1 cellular context compared by ENCODE assay signal in the genomic region with DNA sequence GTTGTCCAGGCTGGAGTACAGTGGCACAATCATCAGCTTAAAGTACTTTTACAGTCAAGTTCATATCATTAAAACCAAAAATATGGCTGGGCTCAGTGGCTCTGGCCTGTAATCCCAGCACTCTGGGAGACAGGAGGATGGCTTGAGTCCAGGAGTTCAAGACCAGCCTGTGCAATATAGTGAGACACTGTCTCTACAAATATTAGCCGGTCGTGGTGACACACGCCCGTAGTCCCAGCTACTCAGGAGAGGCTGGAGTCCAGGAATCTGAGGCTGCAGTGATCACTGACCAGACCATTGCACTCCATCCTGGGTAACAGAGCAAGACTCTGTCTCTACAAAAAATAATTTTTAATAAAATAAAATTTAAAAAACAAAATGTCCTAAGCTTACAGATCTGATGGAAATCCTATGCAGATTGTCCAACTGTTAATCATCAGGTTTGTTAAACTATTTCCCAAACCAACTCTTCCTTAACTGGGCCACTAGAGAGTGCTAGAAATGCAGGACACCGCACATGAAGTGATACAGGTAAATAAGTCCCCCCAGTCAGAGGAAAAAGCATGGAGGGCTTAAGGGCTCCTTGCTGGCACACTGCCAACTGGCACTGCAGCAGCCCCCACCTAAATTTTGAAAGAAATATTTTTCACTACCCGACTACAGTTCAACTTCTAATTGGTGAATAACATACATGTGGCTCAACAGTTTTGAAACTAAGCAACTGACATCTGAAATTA.
TF ChIP-seq lines count a peak whose summit lies in the region.

No MANE protein-coding gene starts in this region.

TF ChIP-seq in GM12878, 131 proteins besides CTCF, POLR2A, EP300 and RAD21 (continues in another document):
- TF ChIP-seq, protein P1, sequence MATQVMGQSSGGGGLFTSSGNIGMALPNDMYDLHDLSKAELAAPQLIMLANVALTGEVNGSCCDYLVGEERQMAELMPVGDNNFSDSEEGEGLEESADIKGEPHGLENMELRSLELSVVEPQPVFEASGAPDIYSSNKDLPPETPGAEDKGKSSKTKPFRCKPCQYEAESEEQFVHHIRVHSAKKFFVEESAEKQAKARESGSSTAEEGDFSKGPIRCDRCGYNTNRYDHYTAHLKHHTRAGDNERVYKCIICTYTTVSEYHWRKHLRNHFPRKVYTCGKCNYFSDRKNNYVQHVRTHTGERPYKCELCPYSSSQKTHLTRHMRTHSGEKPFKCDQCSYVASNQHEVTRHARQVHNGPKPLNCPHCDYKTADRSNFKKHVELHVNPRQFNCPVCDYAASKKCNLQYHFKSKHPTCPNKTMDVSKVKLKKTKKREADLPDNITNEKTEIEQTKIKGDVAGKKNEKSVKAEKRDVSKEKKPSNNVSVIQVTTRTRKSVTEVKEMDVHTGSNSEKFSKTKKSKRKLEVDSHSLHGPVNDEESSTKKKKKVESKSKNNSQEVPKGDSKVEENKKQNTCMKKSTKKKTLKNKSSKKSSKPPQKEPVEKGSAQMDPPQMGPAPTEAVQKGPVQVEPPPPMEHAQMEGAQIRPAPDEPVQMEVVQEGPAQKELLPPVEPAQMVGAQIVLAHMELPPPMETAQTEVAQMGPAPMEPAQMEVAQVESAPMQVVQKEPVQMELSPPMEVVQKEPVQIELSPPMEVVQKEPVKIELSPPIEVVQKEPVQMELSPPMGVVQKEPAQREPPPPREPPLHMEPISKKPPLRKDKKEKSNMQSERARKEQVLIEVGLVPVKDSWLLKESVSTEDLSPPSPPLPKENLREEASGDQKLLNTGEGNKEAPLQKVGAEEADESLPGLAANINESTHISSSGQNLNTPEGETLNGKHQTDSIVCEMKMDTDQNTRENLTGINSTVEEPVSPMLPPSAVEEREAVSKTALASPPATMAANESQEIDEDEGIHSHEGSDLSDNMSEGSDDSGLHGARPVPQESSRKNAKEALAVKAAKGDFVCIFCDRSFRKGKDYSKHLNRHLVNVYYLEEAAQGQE (IDR thresholded peaks at IDR 0.05; ENCODE audit: low read depth, low read length) = no peak
- TF ChIP-seq RELA (IDR thresholded peaks at IDR 0.05; ENCODE audit: borderline replicate concordance, partially characterized antibody) = no peak
- peak in 1 of 2 experiments; percentile 20; a peak in 1 of 4 replicates for TF ChIP-seq BHLHE40 (IDR thresholded peaks at IDR 0.05; ENCODE audit: borderline replicate concordance in 1 of 2, low read depth in 2 of 2, low read length in 1 of 2)
- peak; percentile 74 for TF ChIP-seq POLR2AphosphoS5 (IDR thresholded peaks at IDR 0.05; ENCODE audit: low read length)
- TF ChIP-seq FOS (IDR thresholded peaks at IDR 0.05; ENCODE audit: borderline replicate concordance, extremely low read depth, insufficient read length) = no peak
- TF ChIP-seq DPF2 (IDR thresholded peaks at IDR 0.05) = no peak
- TF ChIP-seq MTA3 (IDR thresholded peaks at IDR 0.05; ENCODE audit: borderline replicate concordance, low read length) = no peak
- TF ChIP-seq RUNX3 (IDR thresholded peaks at IDR 0.05; ENCODE audit: low read length) = peak; percentile 23; the same call in 1 of the 2 replicates
- TF ChIP-seq, protein P2, sequence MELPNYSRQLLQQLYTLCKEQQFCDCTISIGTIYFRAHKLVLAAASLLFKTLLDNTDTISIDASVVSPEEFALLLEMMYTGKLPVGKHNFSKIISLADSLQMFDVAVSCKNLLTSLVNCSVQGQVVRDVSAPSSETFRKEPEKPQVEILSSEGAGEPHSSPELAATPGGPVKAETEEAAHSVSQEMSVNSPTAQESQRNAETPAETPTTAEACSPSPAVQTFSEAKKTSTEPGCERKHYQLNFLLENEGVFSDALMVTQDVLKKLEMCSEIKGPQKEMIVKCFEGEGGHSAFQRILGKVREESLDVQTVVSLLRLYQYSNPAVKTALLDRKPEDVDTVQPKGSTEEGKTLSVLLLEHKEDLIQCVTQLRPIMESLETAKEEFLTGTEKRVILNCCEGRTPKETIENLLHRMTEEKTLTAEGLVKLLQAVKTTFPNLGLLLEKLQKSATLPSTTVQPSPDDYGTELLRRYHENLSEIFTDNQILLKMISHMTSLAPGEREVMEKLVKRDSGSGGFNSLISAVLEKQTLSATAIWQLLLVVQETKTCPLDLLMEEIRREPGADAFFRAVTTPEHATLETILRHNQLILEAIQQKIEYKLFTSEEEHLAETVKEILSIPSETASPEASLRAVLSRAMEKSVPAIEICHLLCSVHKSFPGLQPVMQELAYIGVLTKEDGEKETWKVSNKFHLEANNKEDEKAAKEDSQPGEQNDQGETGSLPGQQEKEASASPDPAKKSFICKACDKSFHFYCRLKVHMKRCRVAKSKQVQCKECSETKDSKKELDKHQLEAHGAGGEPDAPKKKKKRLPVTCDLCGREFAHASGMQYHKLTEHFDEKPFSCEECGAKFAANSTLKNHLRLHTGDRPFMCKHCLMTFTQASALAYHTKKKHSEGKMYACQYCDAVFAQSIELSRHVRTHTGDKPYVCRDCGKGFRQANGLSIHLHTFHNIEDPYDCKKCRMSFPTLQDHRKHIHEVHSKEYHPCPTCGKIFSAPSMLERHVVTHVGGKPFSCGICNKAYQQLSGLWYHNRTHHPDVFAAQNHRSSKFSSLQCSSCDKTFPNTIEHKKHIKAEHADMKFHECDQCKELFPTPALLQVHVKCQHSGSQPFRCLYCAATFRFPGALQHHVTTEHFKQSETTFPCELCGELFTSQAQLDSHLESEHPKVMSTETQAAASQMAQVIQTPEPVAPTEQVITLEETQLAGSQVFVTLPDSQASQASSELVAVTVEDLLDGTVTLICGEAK (IDR thresholded peaks at IDR 0.05; ENCODE audit: borderline replicate concordance) = no peak
- TF ChIP-seq RFX5 (IDR thresholded peaks at IDR 0.05; ENCODE audit: low read depth, low read length) = no peak
- no peak for TF ChIP-seq KAT2A (conservative IDR thresholded peaks at IDR 0.05; ENCODE audit: control insufficient read depth, low read depth, low read length)
- TF ChIP-seq, protein P3, sequence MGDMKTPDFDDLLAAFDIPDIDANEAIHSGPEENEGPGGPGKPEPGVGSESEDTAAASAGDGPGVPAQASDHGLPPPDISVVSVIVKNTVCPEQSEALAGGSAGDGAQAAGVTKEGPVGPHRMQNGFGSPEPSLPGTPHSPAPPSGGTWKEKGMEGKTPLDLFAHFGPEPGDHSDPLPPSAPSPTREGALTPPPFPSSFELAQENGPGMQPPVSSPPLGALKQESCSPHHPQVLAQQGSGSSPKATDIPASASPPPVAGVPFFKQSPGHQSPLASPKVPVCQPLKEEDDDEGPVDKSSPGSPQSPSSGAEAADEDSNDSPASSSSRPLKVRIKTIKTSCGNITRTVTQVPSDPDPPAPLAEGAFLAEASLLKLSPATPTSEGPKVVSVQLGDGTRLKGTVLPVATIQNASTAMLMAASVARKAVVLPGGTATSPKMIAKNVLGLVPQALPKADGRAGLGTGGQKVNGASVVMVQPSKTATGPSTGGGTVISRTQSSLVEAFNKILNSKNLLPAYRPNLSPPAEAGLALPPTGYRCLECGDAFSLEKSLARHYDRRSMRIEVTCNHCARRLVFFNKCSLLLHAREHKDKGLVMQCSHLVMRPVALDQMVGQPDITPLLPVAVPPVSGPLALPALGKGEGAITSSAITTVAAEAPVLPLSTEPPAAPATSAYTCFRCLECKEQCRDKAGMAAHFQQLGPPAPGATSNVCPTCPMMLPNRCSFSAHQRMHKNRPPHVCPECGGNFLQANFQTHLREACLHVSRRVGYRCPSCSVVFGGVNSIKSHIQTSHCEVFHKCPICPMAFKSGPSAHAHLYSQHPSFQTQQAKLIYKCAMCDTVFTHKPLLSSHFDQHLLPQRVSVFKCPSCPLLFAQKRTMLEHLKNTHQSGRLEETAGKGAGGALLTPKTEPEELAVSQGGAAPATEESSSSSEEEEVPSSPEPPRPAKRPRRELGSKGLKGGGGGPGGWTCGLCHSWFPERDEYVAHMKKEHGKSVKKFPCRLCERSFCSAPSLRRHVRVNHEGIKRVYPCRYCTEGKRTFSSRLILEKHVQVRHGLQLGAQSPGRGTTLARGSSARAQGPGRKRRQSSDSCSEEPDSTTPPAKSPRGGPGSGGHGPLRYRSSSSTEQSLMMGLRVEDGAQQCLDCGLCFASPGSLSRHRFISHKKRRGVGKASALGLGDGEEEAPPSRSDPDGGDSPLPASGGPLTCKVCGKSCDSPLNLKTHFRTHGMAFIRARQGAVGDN (IDR thresholded peaks at IDR 0.05) = no peak
- TF ChIP-seq CEBPB (IDR thresholded peaks at IDR 0.05; ENCODE audit: borderline replicate concordance in 1 of 2, low read depth in 2 of 2, low read length in 2 of 2) = no peak
- TF ChIP-seq, protein P4, sequence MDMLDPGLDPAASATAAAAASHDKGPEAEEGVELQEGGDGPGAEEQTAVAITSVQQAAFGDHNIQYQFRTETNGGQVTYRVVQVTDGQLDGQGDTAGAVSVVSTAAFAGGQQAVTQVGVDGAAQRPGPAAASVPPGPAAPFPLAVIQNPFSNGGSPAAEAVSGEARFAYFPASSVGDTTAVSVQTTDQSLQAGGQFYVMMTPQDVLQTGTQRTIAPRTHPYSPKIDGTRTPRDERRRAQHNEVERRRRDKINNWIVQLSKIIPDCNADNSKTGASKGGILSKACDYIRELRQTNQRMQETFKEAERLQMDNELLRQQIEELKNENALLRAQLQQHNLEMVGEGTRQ (IDR thresholded peaks at IDR 0.05; ENCODE audit: borderline replicate concordance, low read depth, low read length) = no peak
- no peak for TF ChIP-seq PAX8 (IDR thresholded peaks at IDR 0.05)
- TF ChIP-seq, protein P5, sequence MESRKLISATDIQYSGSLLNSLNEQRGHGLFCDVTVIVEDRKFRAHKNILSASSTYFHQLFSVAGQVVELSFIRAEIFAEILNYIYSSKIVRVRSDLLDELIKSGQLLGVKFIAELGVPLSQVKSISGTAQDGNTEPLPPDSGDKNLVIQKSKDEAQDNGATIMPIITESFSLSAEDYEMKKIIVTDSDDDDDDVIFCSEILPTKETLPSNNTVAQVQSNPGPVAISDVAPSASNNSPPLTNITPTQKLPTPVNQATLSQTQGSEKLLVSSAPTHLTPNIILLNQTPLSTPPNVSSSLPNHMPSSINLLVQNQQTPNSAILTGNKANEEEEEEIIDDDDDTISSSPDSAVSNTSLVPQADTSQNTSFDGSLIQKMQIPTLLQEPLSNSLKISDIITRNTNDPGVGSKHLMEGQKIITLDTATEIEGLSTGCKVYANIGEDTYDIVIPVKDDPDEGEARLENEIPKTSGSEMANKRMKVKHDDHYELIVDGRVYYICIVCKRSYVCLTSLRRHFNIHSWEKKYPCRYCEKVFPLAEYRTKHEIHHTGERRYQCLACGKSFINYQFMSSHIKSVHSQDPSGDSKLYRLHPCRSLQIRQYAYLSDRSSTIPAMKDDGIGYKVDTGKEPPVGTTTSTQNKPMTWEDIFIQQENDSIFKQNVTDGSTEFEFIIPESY (IDR thresholded peaks at IDR 0.05) = no peak
- TF ChIP-seq NR2C2 (IDR thresholded peaks at IDR 0.05; ENCODE audit: borderline replicate concordance, control insufficient read depth, insufficient read length, low read depth) = no peak
- no peak for TF ChIP-seq EZH2 (IDR thresholded peaks at IDR 0.05; ENCODE audit: borderline replicate concordance, control insufficient read depth, low read depth, low read length)
- TF ChIP-seq, protein P6, sequence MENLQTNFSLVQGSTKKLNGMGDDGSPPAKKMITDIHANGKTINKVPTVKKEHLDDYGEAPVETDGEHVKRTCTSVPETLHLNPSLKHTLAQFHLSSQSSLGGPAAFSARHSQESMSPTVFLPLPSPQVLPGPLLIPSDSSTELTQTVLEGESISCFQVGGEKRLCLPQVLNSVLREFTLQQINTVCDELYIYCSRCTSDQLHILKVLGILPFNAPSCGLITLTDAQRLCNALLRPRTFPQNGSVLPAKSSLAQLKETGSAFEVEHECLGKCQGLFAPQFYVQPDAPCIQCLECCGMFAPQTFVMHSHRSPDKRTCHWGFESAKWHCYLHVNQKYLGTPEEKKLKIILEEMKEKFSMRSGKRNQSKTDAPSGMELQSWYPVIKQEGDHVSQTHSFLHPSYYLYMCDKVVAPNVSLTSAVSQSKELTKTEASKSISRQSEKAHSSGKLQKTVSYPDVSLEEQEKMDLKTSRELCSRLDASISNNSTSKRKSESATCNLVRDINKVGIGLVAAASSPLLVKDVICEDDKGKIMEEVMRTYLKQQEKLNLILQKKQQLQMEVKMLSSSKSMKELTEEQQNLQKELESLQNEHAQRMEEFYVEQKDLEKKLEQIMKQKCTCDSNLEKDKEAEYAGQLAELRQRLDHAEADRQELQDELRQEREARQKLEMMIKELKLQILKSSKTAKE (IDR thresholded peaks at IDR 0.05; ENCODE audit: low read depth, poor library complexity, severe bottlenecking) = peak; percentile 65
- no peak for TF ChIP-seq MEF2A (IDR thresholded peaks at IDR 0.05; ENCODE audit: insufficient read depth, low read depth, low read length)
- no peak for TF ChIP-seq ZSCAN29 (IDR thresholded peaks at IDR 0.05)
- TF ChIP-seq, protein P7, sequence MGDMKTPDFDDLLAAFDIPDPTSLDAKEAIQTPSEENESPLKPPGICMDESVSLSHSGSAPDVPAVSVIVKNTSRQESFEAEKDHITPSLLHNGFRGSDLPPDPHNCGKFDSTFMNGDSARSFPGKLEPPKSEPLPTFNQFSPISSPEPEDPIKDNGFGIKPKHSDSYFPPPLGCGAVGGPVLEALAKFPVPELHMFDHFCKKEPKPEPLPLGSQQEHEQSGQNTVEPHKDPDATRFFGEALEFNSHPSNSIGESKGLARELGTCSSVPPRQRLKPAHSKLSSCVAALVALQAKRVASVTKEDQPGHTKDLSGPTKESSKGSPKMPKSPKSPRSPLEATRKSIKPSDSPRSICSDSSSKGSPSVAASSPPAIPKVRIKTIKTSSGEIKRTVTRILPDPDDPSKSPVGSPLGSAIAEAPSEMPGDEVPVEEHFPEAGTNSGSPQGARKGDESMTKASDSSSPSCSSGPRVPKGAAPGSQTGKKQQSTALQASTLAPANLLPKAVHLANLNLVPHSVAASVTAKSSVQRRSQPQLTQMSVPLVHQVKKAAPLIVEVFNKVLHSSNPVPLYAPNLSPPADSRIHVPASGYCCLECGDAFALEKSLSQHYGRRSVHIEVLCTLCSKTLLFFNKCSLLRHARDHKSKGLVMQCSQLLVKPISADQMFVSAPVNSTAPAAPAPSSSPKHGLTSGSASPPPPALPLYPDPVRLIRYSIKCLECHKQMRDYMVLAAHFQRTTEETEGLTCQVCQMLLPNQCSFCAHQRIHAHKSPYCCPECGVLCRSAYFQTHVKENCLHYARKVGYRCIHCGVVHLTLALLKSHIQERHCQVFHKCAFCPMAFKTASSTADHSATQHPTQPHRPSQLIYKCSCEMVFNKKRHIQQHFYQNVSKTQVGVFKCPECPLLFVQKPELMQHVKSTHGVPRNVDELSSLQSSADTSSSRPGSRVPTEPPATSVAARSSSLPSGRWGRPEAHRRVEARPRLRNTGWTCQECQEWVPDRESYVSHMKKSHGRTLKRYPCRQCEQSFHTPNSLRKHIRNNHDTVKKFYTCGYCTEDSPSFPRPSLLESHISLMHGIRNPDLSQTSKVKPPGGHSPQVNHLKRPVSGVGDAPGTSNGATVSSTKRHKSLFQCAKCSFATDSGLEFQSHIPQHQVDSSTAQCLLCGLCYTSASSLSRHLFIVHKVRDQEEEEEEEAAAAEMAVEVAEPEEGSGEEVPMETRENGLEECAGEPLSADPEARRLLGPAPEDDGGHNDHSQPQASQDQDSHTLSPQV (IDR thresholded peaks at IDR 0.05) = peak; percentile 34; the same call in 1 of the 2 replicates
- 0 out of 4 replicates have a peak, but pooled peaks of 1 of the 2 experiments have one; percentile 11 for TF ChIP-seq IKZF2 (IDR thresholded peaks at IDR 0.05)
- no peak for TF ChIP-seq BMI1 (IDR thresholded peaks at IDR 0.05; ENCODE audit: borderline replicate concordance)
- TF ChIP-seq SIN3A (IDR thresholded peaks at IDR 0.05; ENCODE audit: low read depth, low read length) = no peak
- TF ChIP-seq POLR2AphosphoS2 (IDR thresholded peaks at IDR 0.05; ENCODE audit: low read depth, low read length) = no peak
- 0 out of 2 replicates have a peak, but pooled peaks have one; percentile 38 for TF ChIP-seq SMARCA5 (IDR thresholded peaks at IDR 0.05)
- no peak for TF ChIP-seq ZNF274 (IDR thresholded peaks at IDR 0.05; ENCODE audit: insufficient read depth, insufficient read length)
- no peak for TF ChIP-seq GABPA (IDR thresholded peaks at IDR 0.05; ENCODE audit: low read depth)
- TF ChIP-seq IRF4 (IDR thresholded peaks at IDR 0.05; ENCODE audit: low read depth, low read length) = no peak
- TF ChIP-seq IKZF1 (conservative IDR thresholded peaks at IDR 0.05) = no peak
- peak; percentile 73 for TF ChIP-seq MXI1 (IDR thresholded peaks at IDR 0.05; ENCODE audit: low read depth, low read length)
- no peak for TF ChIP-seq ZNF622 (IDR thresholded peaks at IDR 0.05)
